ENCODE assay signal across 1 cellular context in the genomic region with DNA sequence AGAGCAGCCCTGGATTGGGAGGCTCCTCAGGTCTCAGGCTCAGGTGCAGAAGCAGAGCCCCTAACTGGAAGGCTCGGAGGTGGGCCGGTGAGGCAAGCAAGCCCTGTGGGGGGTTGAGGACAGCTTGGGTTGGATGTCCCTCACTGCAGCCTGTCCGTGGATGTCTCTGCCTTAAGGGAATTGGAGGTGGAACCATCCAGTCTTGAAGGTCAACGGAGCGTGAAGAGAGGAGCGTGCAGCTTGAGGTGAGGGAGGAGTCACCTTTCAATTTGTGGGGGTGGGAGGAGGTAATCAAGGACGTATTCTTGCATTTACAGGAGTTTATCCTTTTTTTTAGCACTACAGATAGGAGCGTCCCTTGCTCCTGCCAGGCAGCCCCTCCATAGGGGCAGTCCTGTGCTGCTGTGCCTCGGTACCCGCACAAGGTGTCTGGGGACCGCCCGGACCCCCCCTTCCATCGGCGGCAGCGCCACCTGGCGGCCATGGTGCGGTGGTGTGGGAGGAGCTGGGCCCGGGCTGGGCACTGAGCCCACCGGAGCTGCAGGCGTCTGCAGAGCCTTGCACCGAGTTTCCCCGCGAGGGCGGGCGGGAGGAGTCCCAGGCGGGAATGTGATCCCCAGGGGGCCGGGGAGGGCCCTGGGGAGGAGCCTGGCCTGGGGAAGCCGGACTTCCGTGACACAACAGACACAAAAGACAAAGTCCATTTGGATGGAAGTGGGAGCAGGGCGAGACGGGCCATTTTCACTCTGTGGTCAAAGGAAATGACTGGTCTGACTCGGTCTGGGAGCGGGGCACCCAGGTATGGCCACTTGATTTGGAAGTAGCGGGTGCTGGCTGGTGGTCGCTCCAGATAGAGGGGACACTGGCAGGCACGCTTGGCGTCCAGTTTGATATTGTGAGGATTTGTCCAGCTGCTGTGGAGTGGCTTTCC.
A peak's percentile ranks its signal among the peaks of the same experiment; 100 is the strongest.
TF ChIP-seq lines count a peak whose summit lies in the region.

No MANE protein-coding gene starts in this region.

TF ChIP-seq in K562, 482 proteins besides CTCF, POLR2A, EP300 and RAD21 (continued from another document and continues in another):
- TF ChIP-seq, protein P1, sequence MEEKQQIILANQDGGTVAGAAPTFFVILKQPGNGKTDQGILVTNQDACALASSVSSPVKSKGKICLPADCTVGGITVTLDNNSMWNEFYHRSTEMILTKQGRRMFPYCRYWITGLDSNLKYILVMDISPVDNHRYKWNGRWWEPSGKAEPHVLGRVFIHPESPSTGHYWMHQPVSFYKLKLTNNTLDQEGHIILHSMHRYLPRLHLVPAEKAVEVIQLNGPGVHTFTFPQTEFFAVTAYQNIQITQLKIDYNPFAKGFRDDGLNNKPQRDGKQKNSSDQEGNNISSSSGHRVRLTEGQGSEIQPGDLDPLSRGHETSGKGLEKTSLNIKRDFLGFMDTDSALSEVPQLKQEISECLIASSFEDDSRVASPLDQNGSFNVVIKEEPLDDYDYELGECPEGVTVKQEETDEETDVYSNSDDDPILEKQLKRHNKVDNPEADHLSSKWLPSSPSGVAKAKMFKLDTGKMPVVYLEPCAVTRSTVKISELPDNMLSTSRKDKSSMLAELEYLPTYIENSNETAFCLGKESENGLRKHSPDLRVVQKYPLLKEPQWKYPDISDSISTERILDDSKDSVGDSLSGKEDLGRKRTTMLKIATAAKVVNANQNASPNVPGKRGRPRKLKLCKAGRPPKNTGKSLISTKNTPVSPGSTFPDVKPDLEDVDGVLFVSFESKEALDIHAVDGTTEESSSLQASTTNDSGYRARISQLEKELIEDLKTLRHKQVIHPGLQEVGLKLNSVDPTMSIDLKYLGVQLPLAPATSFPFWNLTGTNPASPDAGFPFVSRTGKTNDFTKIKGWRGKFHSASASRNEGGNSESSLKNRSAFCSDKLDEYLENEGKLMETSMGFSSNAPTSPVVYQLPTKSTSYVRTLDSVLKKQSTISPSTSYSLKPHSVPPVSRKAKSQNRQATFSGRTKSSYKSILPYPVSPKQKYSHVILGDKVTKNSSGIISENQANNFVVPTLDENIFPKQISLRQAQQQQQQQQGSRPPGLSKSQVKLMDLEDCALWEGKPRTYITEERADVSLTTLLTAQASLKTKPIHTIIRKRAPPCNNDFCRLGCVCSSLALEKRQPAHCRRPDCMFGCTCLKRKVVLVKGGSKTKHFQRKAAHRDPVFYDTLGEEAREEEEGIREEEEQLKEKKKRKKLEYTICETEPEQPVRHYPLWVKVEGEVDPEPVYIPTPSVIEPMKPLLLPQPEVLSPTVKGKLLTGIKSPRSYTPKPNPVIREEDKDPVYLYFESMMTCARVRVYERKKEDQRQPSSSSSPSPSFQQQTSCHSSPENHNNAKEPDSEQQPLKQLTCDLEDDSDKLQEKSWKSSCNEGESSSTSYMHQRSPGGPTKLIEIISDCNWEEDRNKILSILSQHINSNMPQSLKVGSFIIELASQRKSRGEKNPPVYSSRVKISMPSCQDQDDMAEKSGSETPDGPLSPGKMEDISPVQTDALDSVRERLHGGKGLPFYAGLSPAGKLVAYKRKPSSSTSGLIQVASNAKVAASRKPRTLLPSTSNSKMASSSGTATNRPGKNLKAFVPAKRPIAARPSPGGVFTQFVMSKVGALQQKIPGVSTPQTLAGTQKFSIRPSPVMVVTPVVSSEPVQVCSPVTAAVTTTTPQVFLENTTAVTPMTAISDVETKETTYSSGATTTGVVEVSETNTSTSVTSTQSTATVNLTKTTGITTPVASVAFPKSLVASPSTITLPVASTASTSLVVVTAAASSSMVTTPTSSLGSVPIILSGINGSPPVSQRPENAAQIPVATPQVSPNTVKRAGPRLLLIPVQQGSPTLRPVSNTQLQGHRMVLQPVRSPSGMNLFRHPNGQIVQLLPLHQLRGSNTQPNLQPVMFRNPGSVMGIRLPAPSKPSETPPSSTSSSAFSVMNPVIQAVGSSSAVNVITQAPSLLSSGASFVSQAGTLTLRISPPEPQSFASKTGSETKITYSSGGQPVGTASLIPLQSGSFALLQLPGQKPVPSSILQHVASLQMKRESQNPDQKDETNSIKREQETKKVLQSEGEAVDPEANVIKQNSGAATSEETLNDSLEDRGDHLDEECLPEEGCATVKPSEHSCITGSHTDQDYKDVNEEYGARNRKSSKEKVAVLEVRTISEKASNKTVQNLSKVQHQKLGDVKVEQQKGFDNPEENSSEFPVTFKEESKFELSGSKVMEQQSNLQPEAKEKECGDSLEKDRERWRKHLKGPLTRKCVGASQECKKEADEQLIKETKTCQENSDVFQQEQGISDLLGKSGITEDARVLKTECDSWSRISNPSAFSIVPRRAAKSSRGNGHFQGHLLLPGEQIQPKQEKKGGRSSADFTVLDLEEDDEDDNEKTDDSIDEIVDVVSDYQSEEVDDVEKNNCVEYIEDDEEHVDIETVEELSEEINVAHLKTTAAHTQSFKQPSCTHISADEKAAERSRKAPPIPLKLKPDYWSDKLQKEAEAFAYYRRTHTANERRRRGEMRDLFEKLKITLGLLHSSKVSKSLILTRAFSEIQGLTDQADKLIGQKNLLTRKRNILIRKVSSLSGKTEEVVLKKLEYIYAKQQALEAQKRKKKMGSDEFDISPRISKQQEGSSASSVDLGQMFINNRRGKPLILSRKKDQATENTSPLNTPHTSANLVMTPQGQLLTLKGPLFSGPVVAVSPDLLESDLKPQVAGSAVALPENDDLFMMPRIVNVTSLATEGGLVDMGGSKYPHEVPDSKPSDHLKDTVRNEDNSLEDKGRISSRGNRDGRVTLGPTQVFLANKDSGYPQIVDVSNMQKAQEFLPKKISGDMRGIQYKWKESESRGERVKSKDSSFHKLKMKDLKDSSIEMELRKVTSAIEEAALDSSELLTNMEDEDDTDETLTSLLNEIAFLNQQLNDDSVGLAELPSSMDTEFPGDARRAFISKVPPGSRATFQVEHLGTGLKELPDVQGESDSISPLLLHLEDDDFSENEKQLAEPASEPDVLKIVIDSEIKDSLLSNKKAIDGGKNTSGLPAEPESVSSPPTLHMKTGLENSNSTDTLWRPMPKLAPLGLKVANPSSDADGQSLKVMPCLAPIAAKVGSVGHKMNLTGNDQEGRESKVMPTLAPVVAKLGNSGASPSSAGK (IDR thresholded peaks at IDR 0.05), result no peak
- TF ChIP-seq EGR1 (conservative IDR thresholded peaks at IDR 0.05), result peak; percentile 65; the same call in 1 of the 2 replicates
- TF ChIP-seq, protein P2, sequence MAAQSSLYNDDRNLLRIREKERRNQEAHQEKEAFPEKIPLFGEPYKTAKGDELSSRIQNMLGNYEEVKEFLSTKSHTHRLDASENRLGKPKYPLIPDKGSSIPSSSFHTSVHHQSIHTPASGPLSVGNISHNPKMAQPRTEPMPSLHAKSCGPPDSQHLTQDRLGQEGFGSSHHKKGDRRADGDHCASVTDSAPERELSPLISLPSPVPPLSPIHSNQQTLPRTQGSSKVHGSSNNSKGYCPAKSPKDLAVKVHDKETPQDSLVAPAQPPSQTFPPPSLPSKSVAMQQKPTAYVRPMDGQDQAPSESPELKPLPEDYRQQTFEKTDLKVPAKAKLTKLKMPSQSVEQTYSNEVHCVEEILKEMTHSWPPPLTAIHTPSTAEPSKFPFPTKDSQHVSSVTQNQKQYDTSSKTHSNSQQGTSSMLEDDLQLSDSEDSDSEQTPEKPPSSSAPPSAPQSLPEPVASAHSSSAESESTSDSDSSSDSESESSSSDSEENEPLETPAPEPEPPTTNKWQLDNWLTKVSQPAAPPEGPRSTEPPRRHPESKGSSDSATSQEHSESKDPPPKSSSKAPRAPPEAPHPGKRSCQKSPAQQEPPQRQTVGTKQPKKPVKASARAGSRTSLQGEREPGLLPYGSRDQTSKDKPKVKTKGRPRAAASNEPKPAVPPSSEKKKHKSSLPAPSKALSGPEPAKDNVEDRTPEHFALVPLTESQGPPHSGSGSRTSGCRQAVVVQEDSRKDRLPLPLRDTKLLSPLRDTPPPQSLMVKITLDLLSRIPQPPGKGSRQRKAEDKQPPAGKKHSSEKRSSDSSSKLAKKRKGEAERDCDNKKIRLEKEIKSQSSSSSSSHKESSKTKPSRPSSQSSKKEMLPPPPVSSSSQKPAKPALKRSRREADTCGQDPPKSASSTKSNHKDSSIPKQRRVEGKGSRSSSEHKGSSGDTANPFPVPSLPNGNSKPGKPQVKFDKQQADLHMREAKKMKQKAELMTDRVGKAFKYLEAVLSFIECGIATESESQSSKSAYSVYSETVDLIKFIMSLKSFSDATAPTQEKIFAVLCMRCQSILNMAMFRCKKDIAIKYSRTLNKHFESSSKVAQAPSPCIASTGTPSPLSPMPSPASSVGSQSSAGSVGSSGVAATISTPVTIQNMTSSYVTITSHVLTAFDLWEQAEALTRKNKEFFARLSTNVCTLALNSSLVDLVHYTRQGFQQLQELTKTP (IDR thresholded peaks at IDR 0.05; ENCODE audit: low read depth in 1 of 2, partially characterized antibody in 2 of 2), result no peak
- TF ChIP-seq, protein P3, sequence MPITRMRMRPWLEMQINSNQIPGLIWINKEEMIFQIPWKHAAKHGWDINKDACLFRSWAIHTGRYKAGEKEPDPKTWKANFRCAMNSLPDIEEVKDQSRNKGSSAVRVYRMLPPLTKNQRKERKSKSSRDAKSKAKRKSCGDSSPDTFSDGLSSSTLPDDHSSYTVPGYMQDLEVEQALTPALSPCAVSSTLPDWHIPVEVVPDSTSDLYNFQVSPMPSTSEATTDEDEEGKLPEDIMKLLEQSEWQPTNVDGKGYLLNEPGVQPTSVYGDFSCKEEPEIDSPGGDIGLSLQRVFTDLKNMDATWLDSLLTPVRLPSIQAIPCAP (CRISPR knock-in tag; IDR thresholded peaks at IDR 0.05; ENCODE audit: borderline replicate concordance), result no peak
- TF ChIP-seq, protein P4, sequence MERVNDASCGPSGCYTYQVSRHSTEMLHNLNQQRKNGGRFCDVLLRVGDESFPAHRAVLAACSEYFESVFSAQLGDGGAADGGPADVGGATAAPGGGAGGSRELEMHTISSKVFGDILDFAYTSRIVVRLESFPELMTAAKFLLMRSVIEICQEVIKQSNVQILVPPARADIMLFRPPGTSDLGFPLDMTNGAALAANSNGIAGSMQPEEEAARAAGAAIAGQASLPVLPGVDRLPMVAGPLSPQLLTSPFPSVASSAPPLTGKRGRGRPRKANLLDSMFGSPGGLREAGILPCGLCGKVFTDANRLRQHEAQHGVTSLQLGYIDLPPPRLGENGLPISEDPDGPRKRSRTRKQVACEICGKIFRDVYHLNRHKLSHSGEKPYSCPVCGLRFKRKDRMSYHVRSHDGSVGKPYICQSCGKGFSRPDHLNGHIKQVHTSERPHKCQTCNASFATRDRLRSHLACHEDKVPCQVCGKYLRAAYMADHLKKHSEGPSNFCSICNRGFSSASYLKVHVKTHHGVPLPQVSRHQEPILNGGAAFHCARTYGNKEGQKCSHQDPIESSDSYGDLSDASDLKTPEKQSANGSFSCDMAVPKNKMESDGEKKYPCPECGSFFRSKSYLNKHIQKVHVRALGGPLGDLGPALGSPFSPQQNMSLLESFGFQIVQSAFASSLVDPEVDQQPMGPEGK (CRISPR knock-in tag; IDR thresholded peaks at IDR 0.05; ENCODE audit: borderline replicate concordance), result no peak
- TF ChIP-seq, protein P5, sequence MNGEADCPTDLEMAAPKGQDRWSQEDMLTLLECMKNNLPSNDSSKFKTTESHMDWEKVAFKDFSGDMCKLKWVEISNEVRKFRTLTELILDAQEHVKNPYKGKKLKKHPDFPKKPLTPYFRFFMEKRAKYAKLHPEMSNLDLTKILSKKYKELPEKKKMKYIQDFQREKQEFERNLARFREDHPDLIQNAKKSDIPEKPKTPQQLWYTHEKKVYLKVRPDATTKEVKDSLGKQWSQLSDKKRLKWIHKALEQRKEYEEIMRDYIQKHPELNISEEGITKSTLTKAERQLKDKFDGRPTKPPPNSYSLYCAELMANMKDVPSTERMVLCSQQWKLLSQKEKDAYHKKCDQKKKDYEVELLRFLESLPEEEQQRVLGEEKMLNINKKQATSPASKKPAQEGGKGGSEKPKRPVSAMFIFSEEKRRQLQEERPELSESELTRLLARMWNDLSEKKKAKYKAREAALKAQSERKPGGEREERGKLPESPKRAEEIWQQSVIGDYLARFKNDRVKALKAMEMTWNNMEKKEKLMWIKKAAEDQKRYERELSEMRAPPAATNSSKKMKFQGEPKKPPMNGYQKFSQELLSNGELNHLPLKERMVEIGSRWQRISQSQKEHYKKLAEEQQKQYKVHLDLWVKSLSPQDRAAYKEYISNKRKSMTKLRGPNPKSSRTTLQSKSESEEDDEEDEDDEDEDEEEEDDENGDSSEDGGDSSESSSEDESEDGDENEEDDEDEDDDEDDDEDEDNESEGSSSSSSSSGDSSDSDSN (IDR thresholded peaks at IDR 0.05; ENCODE audit: borderline replicate concordance in 1 of 2, low read depth in 2 of 2, low read length in 2 of 2), result 0 out of 4 replicates have a peak, but pooled peaks of 1 of the 2 experiments have one; percentile 23
- no peak for TF ChIP-seq ZNF586 (CRISPR knock-in tag; conservative IDR thresholded peaks at IDR 0.05)
- no peak for TF ChIP-seq SREBF2 (CRISPR knock-in tag; IDR thresholded peaks at IDR 0.05)
- no peak for TF ChIP-seq ASH1L (IDR thresholded peaks at IDR 0.05; ENCODE audit: borderline replicate concordance, low read depth, partially characterized antibody)
- no peak for TF ChIP-seq SP2 (IDR thresholded peaks at IDR 0.05; ENCODE audit: extremely low read depth, low read depth, low read length, poor library complexity, severe bottlenecking)
- no peak for TF ChIP-seq NCOR1 (IDR thresholded peaks at IDR 0.05)
- no peak for TF ChIP-seq POLR2B (IDR thresholded peaks at IDR 0.05; ENCODE audit: low read depth, partially characterized antibody)
- no peak for TF ChIP-seq OTX1 (CRISPR knock-in tag; IDR thresholded peaks at IDR 0.05)
- TF ChIP-seq TAF15 (IDR thresholded peaks at IDR 0.05; ENCODE audit: low read depth, low read length), result no peak
- no peak for TF ChIP-seq ZNF212 (CRISPR knock-in tag; IDR thresholded peaks at IDR 0.05)
- TF ChIP-seq, protein P6, sequence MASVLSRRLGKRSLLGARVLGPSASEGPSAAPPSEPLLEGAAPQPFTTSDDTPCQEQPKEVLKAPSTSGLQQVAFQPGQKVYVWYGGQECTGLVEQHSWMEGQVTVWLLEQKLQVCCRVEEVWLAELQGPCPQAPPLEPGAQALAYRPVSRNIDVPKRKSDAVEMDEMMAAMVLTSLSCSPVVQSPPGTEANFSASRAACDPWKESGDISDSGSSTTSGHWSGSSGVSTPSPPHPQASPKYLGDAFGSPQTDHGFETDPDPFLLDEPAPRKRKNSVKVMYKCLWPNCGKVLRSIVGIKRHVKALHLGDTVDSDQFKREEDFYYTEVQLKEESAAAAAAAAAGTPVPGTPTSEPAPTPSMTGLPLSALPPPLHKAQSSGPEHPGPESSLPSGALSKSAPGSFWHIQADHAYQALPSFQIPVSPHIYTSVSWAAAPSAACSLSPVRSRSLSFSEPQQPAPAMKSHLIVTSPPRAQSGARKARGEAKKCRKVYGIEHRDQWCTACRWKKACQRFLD (CRISPR knock-in tag; IDR thresholded peaks at IDR 0.05), result no peak
- TF ChIP-seq, protein P7, sequence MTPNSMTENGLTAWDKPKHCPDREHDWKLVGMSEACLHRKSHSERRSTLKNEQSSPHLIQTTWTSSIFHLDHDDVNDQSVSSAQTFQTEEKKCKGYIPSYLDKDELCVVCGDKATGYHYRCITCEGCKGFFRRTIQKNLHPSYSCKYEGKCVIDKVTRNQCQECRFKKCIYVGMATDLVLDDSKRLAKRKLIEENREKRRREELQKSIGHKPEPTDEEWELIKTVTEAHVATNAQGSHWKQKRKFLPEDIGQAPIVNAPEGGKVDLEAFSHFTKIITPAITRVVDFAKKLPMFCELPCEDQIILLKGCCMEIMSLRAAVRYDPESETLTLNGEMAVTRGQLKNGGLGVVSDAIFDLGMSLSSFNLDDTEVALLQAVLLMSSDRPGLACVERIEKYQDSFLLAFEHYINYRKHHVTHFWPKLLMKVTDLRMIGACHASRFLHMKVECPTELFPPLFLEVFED (CRISPR knock-in tag; conservative IDR thresholded peaks at IDR 0.05), result no peak
- TF ChIP-seq HNRNPL (IDR thresholded peaks at IDR 0.05; ENCODE audit: low read depth, low read length), result no peak
